In the genomic region with DNA sequence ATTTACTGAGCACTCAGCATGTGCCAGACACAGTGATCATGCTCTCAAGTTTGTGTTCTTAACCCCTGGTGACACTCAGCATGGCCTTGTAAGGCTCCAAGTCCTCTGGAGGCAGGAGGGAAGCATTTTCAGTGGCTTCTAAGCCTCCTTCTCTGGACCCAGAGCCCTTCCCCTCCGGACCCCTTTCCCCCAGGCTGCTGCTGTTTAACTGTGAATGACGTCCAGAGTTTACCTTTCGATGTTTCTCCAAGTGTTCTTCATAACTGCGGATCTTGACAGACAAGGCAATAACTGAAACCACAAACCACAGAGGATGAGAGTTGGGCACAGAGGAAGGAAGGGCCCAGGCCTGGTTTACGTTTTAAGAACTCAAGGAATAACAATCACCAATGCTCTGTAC, we compare ENCODE assay signal across 9 cellular contexts. TPM values are rescaled to one million over a fixed set of nuclear protein-coding genes. Genes with fewer than 3 reads are reported as not detected.
DNase-seq lines count a peak whose midpoint lies in the region; ATAC-seq and TF ChIP-seq lines count a peak whose summit lies in the region.
"Had no signal": no experiment of that assay in that cellular context is flagged by ENCODE, and none has a peak within 500 bp of the region (broad histone marks: within the 10 kb centered on the region; RNA-seq: fewer than 3 reads in every experiment).

No MANE protein-coding gene starts in this region.

- no peaks in the 10 kb centered on the region for H3K27me3 ChIP-seq in lower lobe of right lung (ENCODE audit: low read depth)
- H3K27me3 ChIP-seq: breast epithelium had no signal

- peak overlapping the region; percentile 74 to 85 for H3K27ac Mint-ChIP-seq in T-cell

- peak overlapping the region; percentile 29 for H3K4me3 ChIP-seq in Jurkat, Clone E6-1 (ENCODE audit: low read length)
- no peak overlapping the region for H3K4me3 ChIP-seq in lower lobe of right lung
- H3K4me3 ChIP-seq: breast epithelium, HAP-1 had no signal

- H3K4me1 Mint-ChIP-seq in T-cell: peaks cover 37 to 42% (median 40%) of the 10 kb centered on the region in 3 donors

- CTCF ChIA-PET in T-cell (lab: Charles Lee): no interaction called here

- peaks cover 28% of the 10 kb centered on the region for H3K4me1 ChIP-seq in lower lobe of right lung
- H3K4me1 ChIP-seq: breast epithelium, HAP-1 had no signal

- H3K36me3 ChIP-seq in lower lobe of right lung: peaks cover 78% of the 10 kb centered on the region

- POLR2A ChIA-PET in T-cell (lab: Charles Lee): no interaction called here

- no peaks in the 10 kb centered on the region for H3K9me3 Mint-ChIP-seq in T-cell

- H3K27me3 Mint-ChIP-seq in T-cell: no peaks in the 10 kb centered on the region

- peak; percentile 85 for DNase-seq in Jurkat, Clone E6-1 (ENCODE audit: low read depth, low spot score)
- DNase-seq in T-cell: peak in 1 of 34 experiments; percentile 39
- DNase-seq in lower lobe of right lung: no peak
- DNase-seq in ureter (ENCODE audit: low spot score): no peak
- no peak for DNase-seq in pons (ENCODE audit: low spot score)
- DNase-seq: activated CD4-positive, alpha-beta T cell treated with anti-CD3 and anti-CD28 coated beads, Interleukin-2, amount 50 U/mL, for 1 hour; NCI-H1436 treated with DMSO at 0.1 percent for 48 hours had no signal

- ATAC-seq in T-cell (replicated peaks in 1 of 4) (peak; percentile 40 to 94 (median 58)), lower lobe of right lung (peak; percentile 59 to 61)

- H3K9me3 ChIP-seq in lower lobe of right lung: no peaks in the 10 kb centered on the region
- H3K9me3 ChIP-seq: breast epithelium, HAP-1 had no signal

- peak overlapping the region; percentile 17 to 66 (median 28) for H3K4me3 Mint-ChIP-seq in T-cell

- intact Hi-C loops in lower lobe of right lung (cut with DNase I): no loop called here

- H3K36me3 Mint-ChIP-seq in T-cell: peaks cover 34% of the 10 kb centered on the region

- TF ChIP-seq CTCF in lower lobe of right lung (IDR thresholded peaks at IDR 0.05): no peak

- H3K27ac ChIP-seq in lower lobe of right lung: no peak overlapping the region
- H3K27ac ChIP-seq: breast epithelium had no signal

RNA-seq across cellular contexts. Expression of a gene that starts 6.5 kb away (rescaled TPM):
- polyA plus RNA-seq in Jurkat, Clone E6-1 (2012; ENCODE audit: insufficient read depth, insufficient read length): 115 TPM
- total RNA-seq in T-cell: 10 to 100 TPM; 25.7 to 37.3 (median 34.9) TPM
- 59.4 TPM for total RNA-seq in lower lobe of right lung
- total RNA-seq in ureter: 59.9 TPM

RNA-seq across cellular contexts. Expression of a gene that starts 7.4 kb away (rescaled TPM):
- 5.6 TPM for polyA plus RNA-seq in Jurkat, Clone E6-1 (2012; ENCODE audit: insufficient read depth, insufficient read length)
- total RNA-seq in T-cell: 1 to 10 TPM in 1 of 5 donors, under 1 TPM in 4; 0.32 to 1.3 (median 0.68) TPM
- 17.1 TPM for total RNA-seq in lower lobe of right lung
- 13.4 TPM for total RNA-seq in ureter

RNA-seq across cellular contexts. Expression of a gene that starts 25.0 kb away (rescaled TPM):
- polyA plus RNA-seq in Jurkat, Clone E6-1 (2012; ENCODE audit: insufficient read depth, insufficient read length): not detected
- total RNA-seq in T-cell (1 to 10 TPM in 4 of 5 donors, under 1 TPM in 1; 0.25 to 2.1 (median 1.8) TPM), lower lobe of right lung (214 TPM), ureter (13.7 TPM)

RNA-seq across cellular contexts. Expression of a gene that starts 60.0 kb away (rescaled TPM):
- polyA plus RNA-seq in Jurkat, Clone E6-1 (2012; ENCODE audit: insufficient read depth, insufficient read length): 53.7 TPM
- total RNA-seq in T-cell (10 to 100 TPM; 26.2 to 59.9 (median 55.4) TPM), lower lobe of right lung (44.5 TPM), ureter (28.9 TPM)

Comparison
In these comparisons a context has a peak if more than half of its experiments do, and no peak if none do; other contexts are left out.
1. RNA of a gene that starts 25.0 kb away (total RNA-seq): 214 TPM in lower lobe of right lung (single experiment); 13.7 TPM in ureter (single experiment) and 0.25 to 2.1 TPM in T-cell; every median in the first group is over 10 times any median in the second.